In genomic region chr6:39061588-39061987, GRCh38 we compare ENCODE assay signal across 22 cellular contexts. TPM values are rescaled to one million over a fixed set of nuclear protein-coding genes. Genes with fewer than 3 reads are reported as not detected.
DNase-seq lines count a peak whose midpoint lies in the region; ATAC-seq, FAIRE-seq and TF ChIP-seq lines count a peak whose summit lies in the region.
"Had no signal": no experiment of that assay in that cellular context is flagged by ENCODE, and none has a peak within 500 bp of the region (broad histone marks: within the 10 kb centered on the region; RNA-seq: fewer than 3 reads in every experiment).

No MANE protein-coding gene starts in this region.

- TF ChIP-seq EP300 in K562 (IDR thresholded peaks at IDR 0.05; ENCODE audit: low read length): no peak

- H3K4me2 ChIP-seq in K562 (ENCODE audit: insufficient read depth, low read length): no peak overlapping the region

- peaks cover 9% of the 10 kb centered on the region for H3K4me1 Mint-ChIP-seq in stimulated activated naive CD8-positive, alpha-beta T cell treated with anti-CD3 and anti-CD28 coated beads, Interleukin-15, amount 100 ng/mL, for 72 hours
- H3K4me1 Mint-ChIP-seq: CD4-positive, alpha-beta memory T cell; IgD-negative memory B cell had no signal

- peaks cover 14% of the 10 kb centered on the region for H4K20me1 ChIP-seq in K562 (replicated peaks; ENCODE audit: control insufficient read depth, insufficient read depth, low read length)

- H3K27me3 ChIP-seq in left ventricle myocardium inferior (ENCODE audit: low read depth) (peaks cover 35% of the 10 kb centered on the region), K562 (ENCODE audit: control insufficient read depth in 2 of 2, insufficient read depth in 2 of 2, low read length in 2 of 2) (peaks cover 35 to 81% of the 10 kb centered on the region in 2 experiments)

- H3K27ac Mint-ChIP-seq in stimulated activated naive CD8-positive, alpha-beta T cell treated with anti-CD3 and anti-CD28 coated beads, Interleukin-15, amount 100 ng/mL, for 72 hours: no peak overlapping the region
- H3K27ac Mint-ChIP-seq: IgD-negative memory B cell had no signal

- CTCF ChIA-PET in K562 (lab: Yijun Ruan, JAX; ENCODE audit: low intra/inter-chr PET ratio): no interaction called here

- no peak for TF ChIP-seq POLR2A in K562 (conservative IDR thresholded peaks at IDR 0.05)

- no peak overlapping the region for H2AFZ ChIP-seq in K562 (ENCODE audit: low read depth, low read length)
- H2AFZ ChIP-seq: GM23248 had no signal

- BruUV-seq in K562 (replicated peaks; lab: Mats Ljungman, UMichigan): no TSS peak

- POLR2A ChIA-PET in K562 (lab: Yijun Ruan, JAX): interaction anchor here (0.8 kb wide), 1 partner anchor 35 kb away, joined by 3 read pairs; no protein-coding TSS in a partner anchor

- no peak for TF ChIP-seq RAD21 in K562 (CRISPR knock-in tag; conservative IDR thresholded peaks at IDR 0.05 in 1 of 2, IDR thresholded peaks at IDR 0.05 in 1 of 2)

- no peak for TF ChIP-seq CTCF in left ventricle myocardium inferior (IDR thresholded peaks at IDR 0.05; ENCODE audit: borderline replicate concordance)
- no peak for TF ChIP-seq CTCF in K562 (IDR thresholded peaks at IDR 0.05 in 2 of 3, conservative IDR thresholded peaks at IDR 0.05 in 1 of 3; ENCODE audit: insufficient read depth in 2 of 3, low read depth in 1 of 3, low read length in 3 of 3)

- WGBS in K562 (ENCODE audit: insufficient coverage, low coverage, missing lambda C conversion rate): 0% methylated on average over 3 of the region's 3 CpGs

- H3K9me1 ChIP-seq in K562 (ENCODE audit: control insufficient read depth, insufficient read depth, low read length): no peaks in the 10 kb centered on the region

- no peak overlapping the region for H3K9ac ChIP-seq in K562 (ENCODE audit: insufficient read depth in 1 of 2, low read depth in 2 of 2, low read length in 2 of 2)
- H3K9ac ChIP-seq: GM23248 had no signal

- ATAC-seq in left ventricle myocardium superior (no peak), K562 (no peak), HG02938 (IDR thresholded peaks at IDR 0.05; ENCODE audit: unreplicated experiment) (no peak)
- ATAC-seq in stimulated activated naive CD8-positive, alpha-beta T cell treated with anti-CD3 and anti-CD28 coated beads, Interleukin-15, Interleukin-2, amounts not matched to agents 100 U/mL and 50 U/mL, for 24 hours: peak; percentile 15
- ATAC-seq in stimulated activated naive CD8-positive, alpha-beta T cell treated with anti-CD3 and anti-CD28 coated beads, Interleukin-15, amount 100 ng/mL, for 72 hours: no peak

- peaks cover 62% of the 10 kb centered on the region for H3K4me1 ChIP-seq in left ventricle myocardium inferior
- no peaks in the 10 kb centered on the region for H3K4me1 ChIP-seq in K562 (replicated peaks in 1 of 2; ENCODE audit: control insufficient read depth in 2 of 2, insufficient read depth in 2 of 2, low read length in 2 of 2)
- H3K4me1 ChIP-seq: BE2C, HAP-1 had no signal

- H3K36me3 ChIP-seq in left ventricle myocardium inferior (peaks cover 4% of the 10 kb centered on the region), K562 (ENCODE audit: control insufficient read depth, insufficient read depth, low read length) (no peaks in the 10 kb centered on the region)
- H3K36me3 ChIP-seq: BE2C, HAP-1 had no signal

- H3K9me3 ChIP-seq in left ventricle myocardium inferior (replicated peaks) (no peaks in the 10 kb centered on the region), K562 (replicated peaks; ENCODE audit: control insufficient read depth, insufficient read depth, low read depth, low read length) (no peaks in the 10 kb centered on the region)
- H3K9me3 ChIP-seq: BE2C, HAP-1 had no signal

- H3K4me3 ChIP-seq in left ventricle myocardium inferior: no peak overlapping the region
- H3K4me3 ChIP-seq in K562: no peak overlapping the region
- H3K4me3 ChIP-seq: GM23248, HAP-1 had no signal

- intact Hi-C loops in left ventricle myocardium inferior (cut with micrococcal nuclease) (no loop called here), left ventricle myocardium superior (cut with micrococcal nuclease) (no loop called here), K562 (cut with micrococcal nuclease) (no loop called here), posterior vena cava (cut with DNase I) (no loop called here)

- in situ Hi-C loops in K562 (cut with MboI): no loop called here

- DNase-seq in left ventricle myocardium inferior (no peak), left ventricle myocardium superior (no peak), K562 (ENCODE audit: extremely low read depth in 1 of 4, low spot score in 3 of 4) (no peak), posterior vena cava (ENCODE audit: low spot score) (peak; percentile 25), NCI-H2081 treated with DMSO at 0.1 percent for 48 hours (lab: John Stamatoyannopoulos, UW) (no peak)
- DNase-seq in stimulated activated naive CD8-positive, alpha-beta T cell treated with anti-CD3 and anti-CD28 coated beads, Interleukin-15, Interleukin-2, amounts not matched to agents 100 U/mL and 50 U/mL, for 24 hours: no peak
- no peak for DNase-seq in stimulated activated naive CD8-positive, alpha-beta T cell treated with anti-CD3 and anti-CD28 coated beads, Interleukin-15, amount 100 ng/mL, for 72 hours
- DNase-seq: ACHN; BE2C; C1 segment of cervical spinal cord; CD4-positive, alpha-beta memory T cell; GDM1; GM23248 had no signal

- no peaks in the 10 kb centered on the region for H3K9me3 Mint-ChIP-seq in stimulated activated naive CD8-positive, alpha-beta T cell treated with anti-CD3 and anti-CD28 coated beads, Interleukin-15, amount 100 ng/mL, for 72 hours
- H3K9me3 Mint-ChIP-seq: CD4-positive, alpha-beta memory T cell had no signal

- H3K27ac ChIP-seq in left ventricle myocardium inferior (replicated peaks) (peak overlapping the region; percentile 81), K562 (ENCODE audit: extremely low read depth, low read depth, low read length) (no peak overlapping the region)
- H3K27ac ChIP-seq: GM23248 had no signal

- peaks cover 47% of the 10 kb centered on the region for H3K27me3 Mint-ChIP-seq in stimulated activated naive CD8-positive, alpha-beta T cell treated with anti-CD3 and anti-CD28 coated beads, Interleukin-15, amount 100 ng/mL, for 72 hours

- FAIRE-seq in K562 (lab: Jason Lieb, UNC): no peak
- FAIRE-seq: A204.1, GM12892, GM18507, HTR-8/SVneo had no signal

- H3K79me2 ChIP-seq in K562 (ENCODE audit: control insufficient read depth, insufficient read depth, low read length): no peaks in the 10 kb centered on the region

- H3K4me3 Mint-ChIP-seq in stimulated activated naive CD8-positive, alpha-beta T cell treated with anti-CD3 and anti-CD28 coated beads, Interleukin-15, amount 100 ng/mL, for 72 hours: no peak overlapping the region
- H3K4me3 Mint-ChIP-seq: CD4-positive, alpha-beta memory T cell; IgD-negative memory B cell had no signal

TF ChIP-seq in K562, 482 proteins besides CTCF, POLR2A, EP300 and RAD21 (continues in another document):
- TF ChIP-seq HDGF (IDR thresholded peaks at IDR 0.05) (no peak), FOXJ3 (CRISPR knock-in tag; IDR thresholded peaks at IDR 0.05) (no peak)

RNA-seq across cellular contexts. Expression of gene GLP1R, which starts 13.0 kb away (rescaled TPM):
- 7.5 TPM for total RNA-seq in left ventricle myocardium inferior
- total RNA-seq in left ventricle myocardium superior: 11.6 TPM
- not detected in 2 replicates for total RNA-seq in K562 (2011; cell fraction: chromatin; rRNA removed; ENCODE audit: low replicate concordance)
- not detected in 2 replicates for total RNA-seq in K562 (2011; cell fraction: nucleolus; rRNA removed)
- total RNA-seq in K562 (2011; cell fraction: nucleoplasm; rRNA removed): not detected in 2 replicates
- total RNA-seq in K562 (2014; rRNA removed): not detected in 2 replicates
- total RNA-seq in K562 (2014; rRNA removed; fragmentation: Illumina TruSeq; extraction: Trizol): not detected in 2 replicates
- total RNA-seq in K562 (2015; rRNA removed; fragmentation: Illumina TruSeq; extraction: Trizol): not detected in 2 replicates
- total RNA-seq in K562 (2021): not detected in 2 replicates
- polyA plus RNA-seq in K562 (2011; rRNA removed): not detected in 2 replicates
- polyA plus RNA-seq in K562 (2011; cell fraction: cytosol; rRNA removed): not detected in 2 replicates
- polyA plus RNA-seq in K562 (2011; cell fraction: nucleus; rRNA removed): not detected in 2 replicates
- not detected in 2 replicates for polyA plus RNA-seq in K562 (2012)
- not detected in 2 replicates for polyA plus RNA-seq in K562 (2014; fragmentation: Illumina TruSeq; extraction: Trizol)
- polyA plus RNA-seq in K562 (2014; fragmentation: Nextera tagmentation; extraction: Ambion mirVana): not detected
- polyA plus RNA-seq in K562 (2014; rRNA removed): not detected in 2 replicates
- not detected in 2 replicates for polyA minus RNA-seq in K562 (2011; rRNA and poly(A)+ RNA removed)
- not detected in 2 replicates for polyA minus RNA-seq in K562 (2011; cell fraction: cytosol; rRNA and poly(A)+ RNA removed)
- not detected in 2 replicates for polyA minus RNA-seq in K562 (2011; cell fraction: nucleus; rRNA and poly(A)+ RNA removed)
- not detected for total RNA-seq in posterior vena cava
- total RNA-seq: CD4-positive, alpha-beta memory T cell; Daoy; GM23248; H4 had no signal
- polyA plus RNA-seq: CD4-positive, alpha-beta memory T cell; GM23248; IgD-negative memory B cell had no signal

RNA-seq across cellular contexts. Expression of gene SAYSD1, which starts 53.4 kb away (rescaled TPM):
- total RNA-seq in left ventricle myocardium inferior: 10.0 TPM
- total RNA-seq in left ventricle myocardium superior: 12.0 TPM
- total RNA-seq in K562 (2011; cell fraction: chromatin; rRNA removed; ENCODE audit: low replicate concordance): 5.5 and 18.2 TPM in 2 replicates
- total RNA-seq in K562 (2011; cell fraction: nucleolus; rRNA removed): 7.2 and 8.4 TPM in 2 replicates
- 12.2 and 15.6 TPM in 2 replicates for total RNA-seq in K562 (2011; cell fraction: nucleoplasm; rRNA removed)
- 11.1 and 11.6 TPM in 2 replicates for total RNA-seq in K562 (2014; rRNA removed)
- 14.0 TPM in 2 replicates for total RNA-seq in K562 (2014; rRNA removed; fragmentation: Illumina TruSeq; extraction: Trizol)
- 13.8 and 15.2 TPM in 2 replicates for total RNA-seq in K562 (2015; rRNA removed; fragmentation: Illumina TruSeq; extraction: Trizol)
- 12.4 and 13.6 TPM in 2 replicates for total RNA-seq in K562 (2021)
- polyA plus RNA-seq in K562 (2011; rRNA removed): 18.0 and 19.1 TPM in 2 replicates
- 9.0 and 14.2 TPM in 2 replicates for polyA plus RNA-seq in K562 (2011; cell fraction: cytosol; rRNA removed)
- polyA plus RNA-seq in K562 (2011; cell fraction: nucleus; rRNA removed): 9.1 and 14.8 TPM in 2 replicates
- polyA plus RNA-seq in K562 (2012): 9.8 and 9.9 TPM in 2 replicates
- 10.6 and 12.0 TPM in 2 replicates for polyA plus RNA-seq in K562 (2014; fragmentation: Illumina TruSeq; extraction: Trizol)
- polyA plus RNA-seq in K562 (2014; fragmentation: Nextera tagmentation; extraction: Ambion mirVana): 1 to 10 TPM; 3.5 to 4.2 TPM
- polyA plus RNA-seq in K562 (2014; rRNA removed): 12.9 and 18.6 TPM in 2 replicates
- polyA minus RNA-seq in K562 (2011; rRNA and poly(A)+ RNA removed): 17.6 and 18.7 TPM in 2 replicates
- polyA minus RNA-seq in K562 (2011; cell fraction: cytosol; rRNA and poly(A)+ RNA removed): 5.2 and 8.8 TPM in 2 replicates
- 9.7 and 20.2 TPM in 2 replicates for polyA minus RNA-seq in K562 (2011; cell fraction: nucleus; rRNA and poly(A)+ RNA removed)
- 10 to 100 TPM; 11.1 to 11.2 TPM for total RNA-seq in posterior vena cava
